Comparison of ENCODE assay signal across 20 cellular contexts in genomic region chr1:45820797-45821196, GRCh38.
"Had no signal": no experiment of that assay in that cellular context is flagged by ENCODE, and none has a peak within 500 bp of the region (broad histone marks: within the 10 kb centered on the region; RNA-seq: fewer than 3 reads in every experiment).

No MANE protein-coding gene starts in this region.

- H3K9me3 Mint-ChIP-seq: natural killer cell treated with Interleukin-12 subunit alpha and Interleukin-12 subunit beta and Interleukin-15 and Interleukin-18, amount 100 ng/mL, for 72 hours had no signal

- H3K9me3 ChIP-seq: colonic mucosa, suprapubic skin had no signal

- H3K27me3 Mint-ChIP-seq: activated CD4-positive, alpha-beta memory T cell treated with anti-CD3 and anti-CD28 coated beads, Interleukin-2, amount 10 ng/mL, durations not matched to agents 7 days and 5 days; activated naive CD8-positive, alpha-beta T cell treated with anti-CD3 and anti-CD28 coated beads, Interleukin-2, amount 10 ng/mL, durations not matched to agents 7 days and 5 days; natural killer cell treated with Interleukin-12 subunit alpha and Interleukin-12 subunit beta and Interleukin-15 and Interleukin-18, amount 100 ng/mL, for 72 hours; progenitor cell of endocrine pancreas had no signal

- H3K27me3 ChIP-seq: colonic mucosa, suprapubic skin, upper lobe of left lung had no signal

- H3K27ac ChIP-seq: colonic mucosa, suprapubic skin, upper lobe of left lung had no signal

- H3K4me3 ChIP-seq: colonic mucosa, lung, suprapubic skin, upper lobe of left lung had no signal

- H3K36me3 ChIP-seq: colonic mucosa had no signal

- DNase-seq: activated CD4-positive, alpha-beta memory T cell treated with anti-CD3 and anti-CD28 coated beads, Interleukin-2, amount 10 ng/mL, durations not matched to agents 7 days and 5 days; activated CD4-positive, alpha-beta T cell treated with anti-CD3 and anti-CD28 coated beads for 1 hour; activated gamma-delta T cell; activated naive CD8-positive, alpha-beta T cell treated with anti-CD3 and anti-CD28 coated beads, Interleukin-2, amount 10 ng/mL, durations not matched to agents 7 days and 5 days; activated T-cell treated with anti-CD3 and anti-CD28 coated beads, Interleukin-2, amount 50 U/mL, for 48 hours; aorta; colonic mucosa; left cardiac atrium; occipital lobe; stimulated activated CD4-positive, alpha-beta T cell treated with anti-CD3 and anti-CD28 coated beads, Interleukin-12 subunit alpha, Interleukin-12 subunit beta, amount 100 ng/mL, for 4 hours; stimulated activated CD4-positive, alpha-beta T cell treated with anti-CD3 and anti-CD28 coated beads, Interleukin-2, amount 100 ng/mL, for 48 hours; stimulated activated naive CD8-positive, alpha-beta T cell treated with anti-CD3 and anti-CD28 coated beads, Interleukin-15, Interleukin-2, amounts not matched to agents 100 U/mL and 50 U/mL, for 24 hours; T-helper 9 cell; upper lobe of left lung had no signal

- H3K27ac Mint-ChIP-seq: activated CD4-positive, alpha-beta memory T cell treated with anti-CD3 and anti-CD28 coated beads, Interleukin-2, amount 10 ng/mL, durations not matched to agents 7 days and 5 days; activated naive CD8-positive, alpha-beta T cell treated with anti-CD3 and anti-CD28 coated beads, Interleukin-2, amount 10 ng/mL, durations not matched to agents 7 days and 5 days; natural killer cell treated with Interleukin-12 subunit alpha and Interleukin-12 subunit beta and Interleukin-15 and Interleukin-18, amount 100 ng/mL, for 72 hours; progenitor cell of endocrine pancreas had no signal

- H3K4me1 ChIP-seq: colonic mucosa, suprapubic skin, upper lobe of left lung had no signal

- H3K4me3 Mint-ChIP-seq: activated CD4-positive, alpha-beta memory T cell treated with anti-CD3 and anti-CD28 coated beads, Interleukin-2, amount 10 ng/mL, durations not matched to agents 7 days and 5 days; activated naive CD8-positive, alpha-beta T cell treated with anti-CD3 and anti-CD28 coated beads, Interleukin-2, amount 10 ng/mL, durations not matched to agents 7 days and 5 days; natural killer cell treated with Interleukin-12 subunit alpha and Interleukin-12 subunit beta and Interleukin-15 and Interleukin-18, amount 100 ng/mL, for 72 hours had no signal

- ATAC-seq: left cardiac atrium; natural killer cell treated with Interleukin-12 subunit alpha and Interleukin-12 subunit beta and Interleukin-15 and Interleukin-18, amount 100 ng/mL, for 72 hours; sciatic nerve; SK-N-SH treated with all-trans-retinoic acid at 6 μM for 48 hours; stimulated activated naive CD8-positive, alpha-beta T cell treated with anti-CD3 and anti-CD28 coated beads, Interleukin-15, Interleukin-2, amounts not matched to agents 100 U/mL and 50 U/mL, for 24 hours had no signal
